ENCODE assay signal across 8 cellular contexts in genomic region chr12:117188961-117189724, GRCh38. TPM values are rescaled to one million over a fixed set of nuclear protein-coding genes. Genes with fewer than 3 reads are reported as not detected.
DNase-seq lines count a peak whose midpoint lies in the region; ATAC-seq, FAIRE-seq and TF ChIP-seq lines count a peak whose summit lies in the region.

No MANE protein-coding gene starts in this region.

- TF ChIP-seq CTCF in pancreas (IDR thresholded peaks at IDR 0.05): no peak

- no peak for ATAC-seq in activated T-cell treated with anti-CD3 and anti-CD28 coated beads, Interleukin-2, amount 50 U/mL, for 72 hours (replicated peaks in 1 of 2)
- ATAC-seq in left cardiac atrium (peak; percentile 42 to 72), pancreas (peak in 3 of 4 donors; percentile 2 to 39 (median 9))

- peaks cover 0 to 15% of the 10 kb centered on the region in 2 donors for H3K36me3 Mint-ChIP-seq in activated T-cell treated with anti-CD3 and anti-CD28 coated beads, Interleukin-2, amount 50 U/mL, for 72 hours (ENCODE audit: insufficient read depth in 2 of 2)
- H3K36me3 Mint-ChIP-seq in activated naive CD8-positive, alpha-beta T cell treated with anti-CD3 and anti-CD28 coated beads for 36 hours: peaks cover 22% of the 10 kb centered on the region

- peaks cover 0 to 8% (median 0%) of the 10 kb centered on the region in 3 donors for H3K4me1 ChIP-seq in pancreas

- H3K9me3 ChIP-seq in pancreas: no peaks in the 10 kb centered on the region

- peaks cover 0 to 23% (median 9%) of the 10 kb centered on the region in 3 donors for H3K36me3 ChIP-seq in pancreas

- WGBS in pancreas, 2 donors: 28% methylated on average over 25 of the region's 25 CpGs

- intact Hi-C loops in left cardiac atrium (cut with DNase I) (no loop called here), pancreas (cut with DNase I) (no loop called here)

- H3K9me3 Mint-ChIP-seq in activated T-cell treated with anti-CD3 and anti-CD28 coated beads, Interleukin-2, amount 50 U/mL, for 72 hours: peaks cover 0 to 2% of the 10 kb centered on the region in 2 donors
- no peaks in the 10 kb centered on the region for H3K9me3 Mint-ChIP-seq in activated naive CD8-positive, alpha-beta T cell treated with anti-CD3 and anti-CD28 coated beads for 36 hours

- H3K27me3 Mint-ChIP-seq in activated T-cell treated with anti-CD3 and anti-CD28 coated beads, Interleukin-2, amount 50 U/mL, for 72 hours (ENCODE audit: low read depth): no peaks in the 10 kb centered on the region
- no peaks in the 10 kb centered on the region for H3K27me3 Mint-ChIP-seq in activated naive CD8-positive, alpha-beta T cell treated with anti-CD3 and anti-CD28 coated beads for 36 hours

- peak overlapping the region in 3 of 4 donors; percentile 17 to 77 (median 63) for H3K27ac ChIP-seq in pancreas

- no peak for FAIRE-seq in pancreas (lab: Jason Lieb, UNC)

- no peak for DNase-seq in activated T-cell treated with anti-CD3 and anti-CD28 coated beads, Interleukin-2, amount 50 U/mL, for 72 hours
- DNase-seq in activated T-cell treated with anti-CD3 and anti-CD28 coated beads for 4 hours (no peak), left cardiac atrium (no peak), pancreas (no peak), NCI-H2081 treated with DMSO at 0.1 percent for 48 hours (lab: John Stamatoyannopoulos, UW) (no peak), NCI-H1417 treated with DMSO at 0.1 percent for 48 hours (lab: John Stamatoyannopoulos, UW) (no peak)
- no peak for DNase-seq in activated naive CD8-positive, alpha-beta T cell treated with anti-CD3 and anti-CD28 coated beads for 36 hours
- no peak for DNase-seq in NK-92 treated with Interleukin-12 subunit alpha and Interleukin-12 subunit beta, amount 100 ng/mL, for 24 hours (lab: John Stamatoyannopoulos, UW)

- H3K4me3 ChIP-seq in pancreas: peak overlapping the region; percentile 74 to 86 (median 84)

- H3K4me3 Mint-ChIP-seq in activated T-cell treated with anti-CD3 and anti-CD28 coated beads, Interleukin-2, amount 50 U/mL, for 72 hours: peak overlapping the region; percentile 91
- H3K4me3 Mint-ChIP-seq in activated naive CD8-positive, alpha-beta T cell treated with anti-CD3 and anti-CD28 coated beads for 36 hours: peak overlapping the region; percentile 92

- H3K27ac Mint-ChIP-seq in activated T-cell treated with anti-CD3 and anti-CD28 coated beads, Interleukin-2, amount 50 U/mL, for 72 hours: peak overlapping the region; percentile 31
- peak overlapping the region; percentile 81 for H3K27ac Mint-ChIP-seq in activated naive CD8-positive, alpha-beta T cell treated with anti-CD3 and anti-CD28 coated beads for 36 hours

- peaks cover 29% of the 10 kb centered on the region for H3K4me1 Mint-ChIP-seq in activated T-cell treated with anti-CD3 and anti-CD28 coated beads, Interleukin-2, amount 50 U/mL, for 72 hours (ENCODE audit: low read depth)
- peaks cover 25% of the 10 kb centered on the region for H3K4me1 Mint-ChIP-seq in activated naive CD8-positive, alpha-beta T cell treated with anti-CD3 and anti-CD28 coated beads for 36 hours

- no peaks in the 10 kb centered on the region for H3K27me3 ChIP-seq in pancreas

RNA-seq across cellular contexts. Expression of gene FBXO21, which starts 1.1 kb away (rescaled TPM):
- 10 to 100 TPM; 17.2 to 24.7 TPM for total RNA-seq in activated T-cell treated with anti-CD3 and anti-CD28 coated beads, Interleukin-2, amount 50 U/mL, for 72 hours
- total RNA-seq in activated naive CD8-positive, alpha-beta T cell treated with anti-CD3 and anti-CD28 coated beads for 36 hours: 10 to 100 TPM; 24.3 to 25.8 TPM
- 10 to 100 TPM; 36.5 to 41.8 TPM for total RNA-seq in left cardiac atrium
- total RNA-seq in pancreas: 10 to 100 TPM; 21.6 to 42.4 (median 27.8) TPM
- polyA plus RNA-seq in pancreas: 10 to 100 TPM in 1 of 2 donors, 1 to 10 TPM in 1; 9.0 to 17.0 TPM

Comparison
In these comparisons a context has a peak if more than half of its experiments do, and no peak if none do; other contexts are left out.
1. ATAC-seq: peak in left cardiac atrium (2 of 2) and pancreas (3 of 4); none in activated T-cell treated with anti-CD3 and anti-CD28 coated beads, Interleukin-2, amount 50 U/mL, for 72 hours (0 of 2).